Comparison of ENCODE assay signal across 21 cellular contexts in the genomic region with DNA sequence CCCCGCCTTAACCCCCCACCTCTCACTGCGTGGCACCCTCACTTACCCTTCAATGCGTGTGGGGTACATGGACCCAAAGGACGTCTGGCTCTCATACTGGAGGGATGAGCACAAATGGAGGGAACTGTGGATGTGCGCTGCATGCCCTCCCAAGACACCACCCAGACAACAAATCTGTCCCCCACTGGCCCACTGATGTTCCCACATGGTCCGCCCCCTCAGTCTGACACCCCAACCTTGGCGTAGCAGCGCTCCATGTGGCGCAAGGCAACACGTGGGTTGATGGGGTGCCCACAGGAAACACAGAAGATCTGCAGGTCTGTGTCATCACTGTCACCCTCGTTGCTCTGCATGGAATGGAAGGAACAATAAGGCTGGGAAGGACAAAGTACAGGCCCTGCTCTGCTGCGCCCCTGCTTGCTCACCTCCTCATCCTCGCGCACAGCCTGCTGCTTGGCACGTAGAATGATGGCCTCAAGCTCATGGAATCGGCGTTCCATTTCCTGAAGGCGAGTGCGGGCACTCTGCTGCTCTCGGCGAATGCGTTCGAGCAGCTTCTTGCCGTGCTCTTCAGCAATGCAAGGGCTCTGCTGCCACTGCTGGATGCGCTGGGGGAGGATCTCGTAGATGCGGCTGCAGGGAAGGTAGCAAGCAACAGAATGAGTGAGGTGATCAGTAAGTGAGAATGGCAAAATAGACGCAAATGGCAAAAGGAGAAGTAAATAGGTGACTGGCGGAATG. TPM values are rescaled to one million over a fixed set of nuclear protein-coding genes. Genes with fewer than 3 reads are reported as not detected.
DNase-seq lines count a peak whose midpoint lies in the region; ATAC-seq and TF ChIP-seq lines count a peak whose summit lies in the region.
"Had no signal": no experiment of that assay in that cellular context is flagged by ENCODE, and none has a peak within 500 bp of the region (broad histone marks: within the 10 kb centered on the region; RNA-seq: fewer than 3 reads in every experiment).

No MANE protein-coding gene starts in this region.

- peak overlapping the region; percentile 41 for H3K27ac Mint-ChIP-seq in activated CD8-positive, alpha-beta memory T cell treated with anti-CD3 and anti-CD28 coated beads, Interleukin-2, amount 10 ng/mL, durations not matched to agents 7 days and 5 days
- H3K27ac Mint-ChIP-seq in T-helper 17 cell (peak overlapping the region; percentile 96), endothelial cell (ENCODE audit: unreplicated experiment) (no peak overlapping the region)

- in situ Hi-C loops in GM23248 (cut with MboI) = no loop called here

- H3F3A ChIP-seq in GM23248 (ENCODE audit: insufficient read depth) = 0 out of 2 replicates have a peak, but pooled peaks cover 4% of the 10 kb centered on the region

- H3K9me3 ChIP-seq in T-helper 17 cell (ENCODE audit: control insufficient read depth, low read length, poor library complexity, severe bottlenecking) (no peaks in the 10 kb centered on the region), neutrophil (no peaks in the 10 kb centered on the region), GM23248 (ENCODE audit: low read depth) (no peaks in the 10 kb centered on the region)
- H3K9me3 ChIP-seq: heart right ventricle, mucosa of descending colon, prostate gland, spleen, uterus had no signal

- H3K4me1 ChIP-seq in neutrophil (ENCODE audit: control insufficient read depth in 1 of 2, insufficient read depth in 1 of 2, low read depth in 1 of 2, low read length in 1 of 2) (peaks cover 38 to 46% of the 10 kb centered on the region in 2 experiments), GM23248 (ENCODE audit: insufficient read depth) (peaks cover 20% of the 10 kb centered on the region; the same call in 1 of the 2 replicates)

- H3K36me3 ChIP-seq in neutrophil (peaks cover 49% of the 10 kb centered on the region), GM23248 (ENCODE audit: low read depth) (no peaks in the 10 kb centered on the region)
- H3K36me3 ChIP-seq: uterus had no signal

- H3K4me3 ChIP-seq in neutrophil (ENCODE audit: low read depth in 1 of 2, low read length in 1 of 2) (no peak overlapping the region), GM23248 (no peak overlapping the region)
- H3K4me3 ChIP-seq: heart right ventricle, mucosa of descending colon, PC-9, prostate gland, uterus had no signal

- peaks cover 58% of the 10 kb centered on the region for H3K4me1 Mint-ChIP-seq in activated CD8-positive, alpha-beta memory T cell treated with anti-CD3 and anti-CD28 coated beads, Interleukin-2, amount 10 ng/mL, durations not matched to agents 7 days and 5 days
- H3K4me1 Mint-ChIP-seq in T-helper 17 cell (peaks cover 51% of the 10 kb centered on the region), endothelial cell (ENCODE audit: unreplicated experiment) (peaks cover 37% of the 10 kb centered on the region)

- no peak overlapping the region for H3K9ac ChIP-seq in GM23248

- ATAC-seq in activated CD8-positive, alpha-beta memory T cell treated with anti-CD3 and anti-CD28 coated beads, Interleukin-2, amount 10 ng/mL, durations not matched to agents 7 days and 5 days = no peak
- no peak for ATAC-seq in T-helper 17 cell
- ATAC-seq: heart right ventricle, mucosa of descending colon had no signal

- H3K9me2 ChIP-seq in GM23248 (ENCODE audit: insufficient read depth) = no peaks in the 10 kb centered on the region

- peaks cover 50% of the 10 kb centered on the region for H3K79me2 ChIP-seq in GM23248 (ENCODE audit: insufficient read depth)

- H3K4me2 ChIP-seq in GM23248 (ENCODE audit: unreplicated experiment) = no peak overlapping the region
- H3K4me2 ChIP-seq: PC-9 had no signal

- H3K27me3 ChIP-seq in neutrophil (no peaks in the 10 kb centered on the region), GM23248 (replicated peaks; ENCODE audit: insufficient read depth) (no peaks in the 10 kb centered on the region)
- H3K27me3 ChIP-seq: heart right ventricle, spleen, uterus had no signal

- peak; percentile 52 for DNase-seq in activated CD8-positive, alpha-beta memory T cell treated with anti-CD3 and anti-CD28 coated beads, Interleukin-2, amount 10 ng/mL, durations not matched to agents 7 days and 5 days
- no peak for DNase-seq in activated CD8-positive, alpha-beta memory T cell treated with anti-CD3 and anti-CD28 coated beads, Interleukin-2, amount 50 U/mL, for 48 hours
- no peak for DNase-seq in T-helper 17 cell
- DNase-seq in endothelial cell (ENCODE audit: low spot score) = no peak
- DNase-seq in NCI-H2196 (lab: John Stamatoyannopoulos, UW; ENCODE audit: unreplicated experiment) = no peak
- DNase-seq in GM23248 = no peak
- DNase-seq in ureter (ENCODE audit: low spot score) = no peak
- DNase-seq: anterior cingulate cortex, erythroblast, GDM1, HCEC 1CT, NCI-H2029 treated with DMSO at 0.1 percent for 48 hours, NCI-H526, spleen, uterus, WERI-Rb-1 had no signal

- no peaks in the 10 kb centered on the region for H4K20me1 ChIP-seq in GM23248 (ENCODE audit: insufficient read depth)

- H3K4me3 Mint-ChIP-seq in activated CD8-positive, alpha-beta memory T cell treated with anti-CD3 and anti-CD28 coated beads, Interleukin-2, amount 10 ng/mL, durations not matched to agents 7 days and 5 days = no peak overlapping the region
- peak overlapping the region; percentile 97 for H3K4me3 Mint-ChIP-seq in T-helper 17 cell
- H3K4me3 Mint-ChIP-seq in endothelial cell (ENCODE audit: unreplicated experiment) = peak overlapping the region; percentile 62

- peaks cover 54% of the 10 kb centered on the region for H3K36me3 Mint-ChIP-seq in activated CD8-positive, alpha-beta memory T cell treated with anti-CD3 and anti-CD28 coated beads, Interleukin-2, amount 10 ng/mL, durations not matched to agents 7 days and 5 days
- H3K36me3 Mint-ChIP-seq in T-helper 17 cell (ENCODE audit: low read depth) = peaks cover 24% of the 10 kb centered on the region
- H3K36me3 Mint-ChIP-seq in endothelial cell (ENCODE audit: low read depth, unreplicated experiment) = peaks cover 21% of the 10 kb centered on the region

- no peaks in the 10 kb centered on the region for H3K9me3 Mint-ChIP-seq in activated CD8-positive, alpha-beta memory T cell treated with anti-CD3 and anti-CD28 coated beads, Interleukin-2, amount 10 ng/mL, durations not matched to agents 7 days and 5 days (ENCODE audit: low read depth)
- H3K9me3 Mint-ChIP-seq in endothelial cell (ENCODE audit: unreplicated experiment) = no peaks in the 10 kb centered on the region

- CTCF ChIA-PET in activated CD8-positive, alpha-beta memory T cell treated with anti-CD3 and anti-CD28 coated beads, Interleukin-2, amount 10 ng/mL, durations not matched to agents 7 days and 5 days (lab: Charles Lee) = interaction anchor here (2.9 kb wide), 1 partner anchor 15 kb away, joined by 16 read pairs; no protein-coding TSS in a partner anchor

- H3K27ac ChIP-seq in neutrophil = peak overlapping the region; percentile 5
- H3K27ac ChIP-seq in GM23248 = no peak overlapping the region
- H3K27ac ChIP-seq: heart right ventricle, PC-9, prostate gland, uterus, WERI-Rb-1 had no signal

- no peaks in the 10 kb centered on the region for H3K27me3 Mint-ChIP-seq in activated CD8-positive, alpha-beta memory T cell treated with anti-CD3 and anti-CD28 coated beads, Interleukin-2, amount 10 ng/mL, durations not matched to agents 7 days and 5 days
- no peaks in the 10 kb centered on the region for H3K27me3 Mint-ChIP-seq in T-helper 17 cell
- H3K27me3 Mint-ChIP-seq in endothelial cell (ENCODE audit: unreplicated experiment) = peaks cover 29% of the 10 kb centered on the region

- H2AFZ ChIP-seq in GM23248 = no peak overlapping the region
- H2AFZ ChIP-seq: PC-9 had no signal

- WGBS in GM23248 (ENCODE audit: low coverage in 1 of 2, low lambda C conversion rate in 2 of 2, missing lambda C conversion rate in 2 of 2), 2 experiments = 93 to 95% methylated on average over 28 to 29 of the region's 29 CpGs

- TF ChIP-seq CTCF in endothelial cell (IDR thresholded peaks at IDR 0.05; ENCODE audit: unreplicated experiment) = no peak
- no peak for TF ChIP-seq CTCF in neutrophil (IDR thresholded peaks at IDR 0.05)

RNA-seq across cellular contexts. Expression of gene MBD1, which starts 2.3 kb away (rescaled TPM):
- 100 to 1,000 TPM in 1 of 2 experiments, 10 to 100 TPM in 1; 97.8 to 106 TPM for total RNA-seq in activated CD8-positive, alpha-beta memory T cell treated with anti-CD3 and anti-CD28 coated beads, Interleukin-2, amount 10 ng/mL, durations not matched to agents 7 days and 5 days
- total RNA-seq in T-helper 17 cell (10 to 100 TPM; 88.9 to 89.1 TPM), endothelial cell (ENCODE audit: unreplicated experiment) (65.1 TPM), ureter (91.7 TPM)
- total RNA-seq in GM23248 (2014; rRNA removed; shearing (Covaris generic)) = 60.7 and 68.0 TPM in 2 replicates
- 33.1 and 36.2 TPM in 2 replicates for polyA plus RNA-seq in GM23248 (2016; fragmentation: Nextera tagmentation; extraction: Ambion mirVana)

RNA-seq across cellular contexts. Expression of gene CXXC1, which starts 3.9 kb away (rescaled TPM):
- 100 to 1,000 TPM; 128 to 150 TPM for total RNA-seq in activated CD8-positive, alpha-beta memory T cell treated with anti-CD3 and anti-CD28 coated beads, Interleukin-2, amount 10 ng/mL, durations not matched to agents 7 days and 5 days
- 100 to 1,000 TPM; 118 to 129 TPM for total RNA-seq in T-helper 17 cell
- 71.7 TPM for total RNA-seq in endothelial cell (ENCODE audit: unreplicated experiment)
- 37.9 and 51.2 TPM in 2 replicates for total RNA-seq in GM23248 (2014; rRNA removed; shearing (Covaris generic))
- 38.2 and 39.2 TPM in 2 replicates for polyA plus RNA-seq in GM23248 (2016; fragmentation: Nextera tagmentation; extraction: Ambion mirVana)
- 119 TPM for total RNA-seq in ureter

RNA-seq across cellular contexts. Expression of gene CFAP53, which starts 17.3 kb away (rescaled TPM):
- under 1 TPM; 0.16 to 0.50 TPM for total RNA-seq in activated CD8-positive, alpha-beta memory T cell treated with anti-CD3 and anti-CD28 coated beads, Interleukin-2, amount 10 ng/mL, durations not matched to agents 7 days and 5 days
- total RNA-seq in T-helper 17 cell (under 1 TPM; 0.42 to 0.70 TPM), endothelial cell (ENCODE audit: unreplicated experiment) (0.56 TPM), ureter (0.81 TPM)
- total RNA-seq in GM23248 (2014; rRNA removed; shearing (Covaris generic)) = 0.11 and 0.25 TPM in 2 replicates
- polyA plus RNA-seq in GM23248 (2016; fragmentation: Nextera tagmentation; extraction: Ambion mirVana) = 0.47 and 0.48 TPM in 2 replicates
